1 cellular context compared by ENCODE assay signal in genomic region chr12:79934309-79935020, GRCh38.
TF ChIP-seq lines count a peak whose summit lies in the region.

No MANE protein-coding gene starts in this region.

TF ChIP-seq in K562, 482 proteins besides CTCF, POLR2A, EP300 and RAD21 (continued from another document):
- TF ChIP-seq PRDM10 (IDR thresholded peaks at IDR 0.05; ENCODE audit: partially characterized antibody) (peak; percentile 72), HSF4 (CRISPR knock-in tag; IDR thresholded peaks at IDR 0.05; ENCODE audit: borderline replicate concordance) (no peak), CHD1 (IDR thresholded peaks at IDR 0.05; ENCODE audit: low read length) (peak; percentile 25), SAP30 (IDR thresholded peaks at IDR 0.05; ENCODE audit: borderline replicate concordance, insufficient read depth, low read depth, low read length, poor library complexity, severe bottlenecking) (peak; percentile 44)
